ENCODE assay signal across 1 cellular context in the genomic region with DNA sequence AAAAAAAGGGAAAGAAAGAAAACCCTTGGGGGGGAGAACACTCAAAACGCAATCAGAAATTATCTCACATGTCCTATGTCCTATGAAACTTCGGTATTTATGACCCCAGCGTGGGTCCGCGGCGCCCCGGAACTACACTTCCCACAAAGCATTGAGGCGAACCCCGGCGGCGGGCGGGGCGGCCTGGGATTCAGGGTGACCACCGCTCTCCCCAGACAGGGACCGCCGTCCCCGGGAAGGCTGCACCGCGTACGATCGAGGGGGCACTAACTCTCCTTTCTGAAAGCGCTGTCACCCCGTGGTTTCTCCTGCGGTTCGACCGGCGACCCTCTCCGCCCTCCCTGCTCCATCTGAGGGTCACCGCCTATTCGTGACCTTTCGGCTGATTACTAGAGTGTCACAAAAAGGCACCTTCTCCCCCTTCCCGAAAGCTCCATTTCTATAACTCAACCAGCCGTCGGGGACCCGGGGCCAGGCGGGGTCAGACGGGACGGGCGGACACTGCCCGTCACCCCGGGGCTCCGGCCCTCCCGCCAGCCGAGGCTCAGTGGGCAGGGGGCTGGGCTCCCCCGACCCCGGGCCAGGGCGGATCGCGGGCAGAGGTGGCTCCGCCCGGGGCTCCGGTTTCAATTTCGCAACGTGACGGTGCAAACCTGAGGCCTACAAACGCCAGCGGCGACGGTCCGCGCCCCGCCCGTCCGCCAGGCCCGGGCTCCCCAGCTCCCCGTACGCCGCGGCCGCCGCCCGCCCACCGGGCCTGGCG.
TF ChIP-seq lines count a peak whose summit lies in the region.

No MANE protein-coding gene starts in this region.

TF ChIP-seq in K562, 482 proteins besides CTCF, POLR2A, EP300 and RAD21 (continued from another document and continues in another):
- TF ChIP-seq ZNF449 (CRISPR knock-in tag; IDR thresholded peaks at IDR 0.05) (no peak), ZBTB9 (CRISPR knock-in tag; IDR thresholded peaks at IDR 0.05) (no peak), HMBOX1 (IDR thresholded peaks at IDR 0.05) (no peak), KDM5B (IDR thresholded peaks at IDR 0.05; ENCODE audit: insufficient replicate concordance, low read depth, low read length) (no peak), FOXP4 (CRISPR knock-in tag; IDR thresholded peaks at IDR 0.05; ENCODE audit: borderline replicate concordance) (no peak), ZNF124 (CRISPR knock-in tag; IDR thresholded peaks at IDR 0.05) (no peak), ZFP36 (IDR thresholded peaks at IDR 0.05; ENCODE audit: low read depth, low read length, partially characterized antibody) (no peak), PHF8 (IDR thresholded peaks at IDR 0.05; ENCODE audit: borderline replicate concordance, low read length) (peak; percentile 19; the same call in 1 of the 2 replicates), ARNT (IDR thresholded peaks at IDR 0.05) (no peak), ZFPM2 (CRISPR knock-in tag; IDR thresholded peaks at IDR 0.05) (no peak), ZNF274 (IDR thresholded peaks at IDR 0.05; ENCODE audit: borderline replicate concordance, low read depth, low read length) (no peak), ZKSCAN1 (IDR thresholded peaks at IDR 0.05; ENCODE audit: low read depth, low read length) (no peak), CBX5 (IDR thresholded peaks at IDR 0.05; ENCODE audit: borderline replicate concordance, low read depth) (no peak), HMG20A (CRISPR knock-in tag; conservative IDR thresholded peaks at IDR 0.05) (no peak), KLF13 (tag; IDR thresholded peaks at IDR 0.05; ENCODE audit: borderline replicate concordance, low read depth) (no peak), HDAC2 (IDR thresholded peaks at IDR 0.05) (0 out of 2 replicates have a peak, but pooled peaks have one; percentile 26), ZNF263 (CRISPR knock-in tag; IDR thresholded peaks at IDR 0.05; ENCODE audit: borderline replicate concordance) (0 out of 2 replicates have a peak, but pooled peaks have one; percentile 47), CREB3L1 (IDR thresholded peaks at IDR 0.05; ENCODE audit: borderline replicate concordance, low read depth) (peak; percentile 31; the same call in 1 of the 2 replicates), NR2C2 (CRISPR knock-in tag; IDR thresholded peaks at IDR 0.05) (peak; percentile 89), NR2C2 (tag; IDR thresholded peaks at IDR 0.05) (peak; percentile 98), ZNF830 (CRISPR knock-in tag; IDR thresholded peaks at IDR 0.05) (0 out of 2 replicates have a peak, but pooled peaks have one; percentile 45), FOXK1 (CRISPR knock-in tag; IDR thresholded peaks at IDR 0.05; ENCODE audit: borderline replicate concordance) (0 out of 2 replicates have a peak, but pooled peaks have one; percentile 64), CTBP1 (IDR thresholded peaks at IDR 0.05; ENCODE audit: borderline replicate concordance) (peak; percentile 44; the same call in 1 of the 2 replicates), ZC3H8 (IDR thresholded peaks at IDR 0.05) (no peak), HDAC8 (tag; IDR thresholded peaks at IDR 0.05) (no peak), MED1 (CRISPR knock-in tag; IDR thresholded peaks at IDR 0.05; ENCODE audit: borderline replicate concordance) (no peak), ZNF699 (CRISPR knock-in tag; IDR thresholded peaks at IDR 0.05; ENCODE audit: insufficient replicate concordance) (no peak), SMARCB1 (IDR thresholded peaks at IDR 0.05; ENCODE audit: insufficient read length, low read depth) (no peak), DIDO1 (tag; IDR thresholded peaks at IDR 0.05; ENCODE audit: low read depth) (no peak), RBM22 (IDR thresholded peaks at IDR 0.05; ENCODE audit: low read depth, low read length, poor library complexity, severe bottlenecking) (peak; percentile 87), NFE2L1 (tag; IDR thresholded peaks at IDR 0.05; ENCODE audit: borderline replicate concordance, low read depth) (no peak)
- TF ChIP-seq, protein P1, sequence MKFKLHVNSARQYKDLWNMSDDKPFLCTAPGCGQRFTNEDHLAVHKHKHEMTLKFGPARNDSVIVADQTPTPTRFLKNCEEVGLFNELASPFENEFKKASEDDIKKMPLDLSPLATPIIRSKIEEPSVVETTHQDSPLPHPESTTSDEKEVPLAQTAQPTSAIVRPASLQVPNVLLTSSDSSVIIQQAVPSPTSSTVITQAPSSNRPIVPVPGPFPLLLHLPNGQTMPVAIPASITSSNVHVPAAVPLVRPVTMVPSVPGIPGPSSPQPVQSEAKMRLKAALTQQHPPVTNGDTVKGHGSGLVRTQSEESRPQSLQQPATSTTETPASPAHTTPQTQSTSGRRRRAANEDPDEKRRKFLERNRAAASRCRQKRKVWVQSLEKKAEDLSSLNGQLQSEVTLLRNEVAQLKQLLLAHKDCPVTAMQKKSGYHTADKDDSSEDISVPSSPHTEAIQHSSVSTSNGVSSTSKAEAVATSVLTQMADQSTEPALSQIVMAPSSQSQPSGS (CRISPR knock-in tag; IDR thresholded peaks at IDR 0.05): no peak
- TF ChIP-seq, protein P2, sequence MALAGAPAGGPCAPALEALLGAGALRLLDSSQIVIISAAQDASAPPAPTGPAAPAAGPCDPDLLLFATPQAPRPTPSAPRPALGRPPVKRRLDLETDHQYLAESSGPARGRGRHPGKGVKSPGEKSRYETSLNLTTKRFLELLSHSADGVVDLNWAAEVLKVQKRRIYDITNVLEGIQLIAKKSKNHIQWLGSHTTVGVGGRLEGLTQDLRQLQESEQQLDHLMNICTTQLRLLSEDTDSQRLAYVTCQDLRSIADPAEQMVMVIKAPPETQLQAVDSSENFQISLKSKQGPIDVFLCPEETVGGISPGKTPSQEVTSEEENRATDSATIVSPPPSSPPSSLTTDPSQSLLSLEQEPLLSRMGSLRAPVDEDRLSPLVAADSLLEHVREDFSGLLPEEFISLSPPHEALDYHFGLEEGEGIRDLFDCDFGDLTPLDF (CRISPR knock-in tag; IDR thresholded peaks at IDR 0.05): no peak
- TF ChIP-seq, protein P3, sequence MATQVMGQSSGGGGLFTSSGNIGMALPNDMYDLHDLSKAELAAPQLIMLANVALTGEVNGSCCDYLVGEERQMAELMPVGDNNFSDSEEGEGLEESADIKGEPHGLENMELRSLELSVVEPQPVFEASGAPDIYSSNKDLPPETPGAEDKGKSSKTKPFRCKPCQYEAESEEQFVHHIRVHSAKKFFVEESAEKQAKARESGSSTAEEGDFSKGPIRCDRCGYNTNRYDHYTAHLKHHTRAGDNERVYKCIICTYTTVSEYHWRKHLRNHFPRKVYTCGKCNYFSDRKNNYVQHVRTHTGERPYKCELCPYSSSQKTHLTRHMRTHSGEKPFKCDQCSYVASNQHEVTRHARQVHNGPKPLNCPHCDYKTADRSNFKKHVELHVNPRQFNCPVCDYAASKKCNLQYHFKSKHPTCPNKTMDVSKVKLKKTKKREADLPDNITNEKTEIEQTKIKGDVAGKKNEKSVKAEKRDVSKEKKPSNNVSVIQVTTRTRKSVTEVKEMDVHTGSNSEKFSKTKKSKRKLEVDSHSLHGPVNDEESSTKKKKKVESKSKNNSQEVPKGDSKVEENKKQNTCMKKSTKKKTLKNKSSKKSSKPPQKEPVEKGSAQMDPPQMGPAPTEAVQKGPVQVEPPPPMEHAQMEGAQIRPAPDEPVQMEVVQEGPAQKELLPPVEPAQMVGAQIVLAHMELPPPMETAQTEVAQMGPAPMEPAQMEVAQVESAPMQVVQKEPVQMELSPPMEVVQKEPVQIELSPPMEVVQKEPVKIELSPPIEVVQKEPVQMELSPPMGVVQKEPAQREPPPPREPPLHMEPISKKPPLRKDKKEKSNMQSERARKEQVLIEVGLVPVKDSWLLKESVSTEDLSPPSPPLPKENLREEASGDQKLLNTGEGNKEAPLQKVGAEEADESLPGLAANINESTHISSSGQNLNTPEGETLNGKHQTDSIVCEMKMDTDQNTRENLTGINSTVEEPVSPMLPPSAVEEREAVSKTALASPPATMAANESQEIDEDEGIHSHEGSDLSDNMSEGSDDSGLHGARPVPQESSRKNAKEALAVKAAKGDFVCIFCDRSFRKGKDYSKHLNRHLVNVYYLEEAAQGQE (CRISPR knock-in tag; IDR thresholded peaks at IDR 0.05; ENCODE audit: low read depth): 0 out of 2 replicates have a peak, but pooled peaks have one; percentile 26
- TF ChIP-seq, protein P4, sequence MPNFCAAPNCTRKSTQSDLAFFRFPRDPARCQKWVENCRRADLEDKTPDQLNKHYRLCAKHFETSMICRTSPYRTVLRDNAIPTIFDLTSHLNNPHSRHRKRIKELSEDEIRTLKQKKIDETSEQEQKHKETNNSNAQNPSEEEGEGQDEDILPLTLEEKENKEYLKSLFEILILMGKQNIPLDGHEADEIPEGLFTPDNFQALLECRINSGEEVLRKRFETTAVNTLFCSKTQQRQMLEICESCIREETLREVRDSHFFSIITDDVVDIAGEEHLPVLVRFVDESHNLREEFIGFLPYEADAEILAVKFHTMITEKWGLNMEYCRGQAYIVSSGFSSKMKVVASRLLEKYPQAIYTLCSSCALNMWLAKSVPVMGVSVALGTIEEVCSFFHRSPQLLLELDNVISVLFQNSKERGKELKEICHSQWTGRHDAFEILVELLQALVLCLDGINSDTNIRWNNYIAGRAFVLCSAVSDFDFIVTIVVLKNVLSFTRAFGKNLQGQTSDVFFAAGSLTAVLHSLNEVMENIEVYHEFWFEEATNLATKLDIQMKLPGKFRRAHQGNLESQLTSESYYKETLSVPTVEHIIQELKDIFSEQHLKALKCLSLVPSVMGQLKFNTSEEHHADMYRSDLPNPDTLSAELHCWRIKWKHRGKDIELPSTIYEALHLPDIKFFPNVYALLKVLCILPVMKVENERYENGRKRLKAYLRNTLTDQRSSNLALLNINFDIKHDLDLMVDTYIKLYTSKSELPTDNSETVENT (CRISPR knock-in tag; IDR thresholded peaks at IDR 0.05): no peak
- TF ChIP-seq, protein P5, sequence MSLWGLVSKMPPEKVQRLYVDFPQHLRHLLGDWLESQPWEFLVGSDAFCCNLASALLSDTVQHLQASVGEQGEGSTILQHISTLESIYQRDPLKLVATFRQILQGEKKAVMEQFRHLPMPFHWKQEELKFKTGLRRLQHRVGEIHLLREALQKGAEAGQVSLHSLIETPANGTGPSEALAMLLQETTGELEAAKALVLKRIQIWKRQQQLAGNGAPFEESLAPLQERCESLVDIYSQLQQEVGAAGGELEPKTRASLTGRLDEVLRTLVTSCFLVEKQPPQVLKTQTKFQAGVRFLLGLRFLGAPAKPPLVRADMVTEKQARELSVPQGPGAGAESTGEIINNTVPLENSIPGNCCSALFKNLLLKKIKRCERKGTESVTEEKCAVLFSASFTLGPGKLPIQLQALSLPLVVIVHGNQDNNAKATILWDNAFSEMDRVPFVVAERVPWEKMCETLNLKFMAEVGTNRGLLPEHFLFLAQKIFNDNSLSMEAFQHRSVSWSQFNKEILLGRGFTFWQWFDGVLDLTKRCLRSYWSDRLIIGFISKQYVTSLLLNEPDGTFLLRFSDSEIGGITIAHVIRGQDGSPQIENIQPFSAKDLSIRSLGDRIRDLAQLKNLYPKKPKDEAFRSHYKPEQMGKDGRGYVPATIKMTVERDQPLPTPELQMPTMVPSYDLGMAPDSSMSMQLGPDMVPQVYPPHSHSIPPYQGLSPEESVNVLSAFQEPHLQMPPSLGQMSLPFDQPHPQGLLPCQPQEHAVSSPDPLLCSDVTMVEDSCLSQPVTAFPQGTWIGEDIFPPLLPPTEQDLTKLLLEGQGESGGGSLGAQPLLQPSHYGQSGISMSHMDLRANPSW (CRISPR knock-in tag; IDR thresholded peaks at IDR 0.05): no peak
